18 cellular contexts compared by ENCODE assay signal in genomic region chrX:11438767-11439166, GRCh38.
DNase-seq lines count a peak whose midpoint lies in the region; ATAC-seq and TF ChIP-seq lines count a peak whose summit lies in the region.
"Had no signal": no experiment of that assay in that cellular context is flagged by ENCODE, and none has a peak within 500 bp of the region (broad histone marks: within the 10 kb centered on the region; RNA-seq: fewer than 3 reads in every experiment).

No MANE protein-coding gene starts in this region.

- no peak for TF ChIP-seq POLR2A in gastrocnemius medialis (IDR thresholded peaks at IDR 0.05)

- H3K9me3 Mint-ChIP-seq in GM23338 = no peaks in the 10 kb centered on the region
- H3K9me3 Mint-ChIP-seq: activated CD8-positive, alpha-beta T cell treated with anti-CD3 and anti-CD28 coated beads for 36 hours; activated naive CD8-positive, alpha-beta T cell treated with anti-CD3 and anti-CD28 coated beads, Interleukin-2, amount 10 ng/mL, durations not matched to agents 7 days and 5 days; natural killer cell had no signal

- H3K27ac ChIP-seq in ascending aorta (peak overlapping the region; percentile 75 to 76), gastrocnemius medialis (peak overlapping the region; percentile 26 to 56 (median 44)), GM23338 (ENCODE audit: low read depth) (no peak overlapping the region)
- H3K27ac ChIP-seq: VCaP had no signal

- no peaks in the 10 kb centered on the region for H3K36me3 Mint-ChIP-seq in T-helper 17 cell (ENCODE audit: low read depth)
- no peaks in the 10 kb centered on the region for H3K36me3 Mint-ChIP-seq in GM23338 (ENCODE audit: low read depth)
- H3K36me3 Mint-ChIP-seq: activated naive CD8-positive, alpha-beta T cell treated with anti-CD3 and anti-CD28 coated beads, Interleukin-2, amount 10 ng/mL, durations not matched to agents 7 days and 5 days; natural killer cell had no signal

- ATAC-seq in gastrocnemius medialis (no peak), T-helper 17 cell (no peak), GM23338 (no peak), HG02678 (IDR thresholded peaks at IDR 0.05; ENCODE audit: unreplicated experiment) (no peak)
- ATAC-seq: activated CD8-positive, alpha-beta T cell treated with anti-CD3 and anti-CD28 coated beads for 36 hours; natural killer cell had no signal

- intact Hi-C loops in ascending aorta (cut with DNase I) (loop anchor here (5.0 kb wide), 2 partner anchors 34 to 56 kb away; no protein-coding TSS in a partner anchor), gastrocnemius medialis (cut with DNase I; ENCODE audit: low total_unique reads) (no loop called here)

- DNase-seq in EH (ENCODE audit: low read depth) (peak; percentile 81), ascending aorta (ENCODE audit: low spot score in 2 of 2) (no peak), fibroblast of the conjunctiva (ENCODE audit: low read depth) (peak; percentile 37), gastrocnemius medialis (no peak), T-helper 17 cell (no peak), GM23338 (ENCODE audit: low spot score) (no peak), NCI-H446 treated with DMSO at 0.1 percent for 48 hours (lab: John Stamatoyannopoulos, UW) (no peak)
- DNase-seq: activated CD8-positive, alpha-beta T cell treated with anti-CD3 and anti-CD28 coated beads for 36 hours; activated naive CD8-positive, alpha-beta T cell treated with anti-CD3 and anti-CD28 coated beads, Interleukin-2, amount 10 ng/mL, durations not matched to agents 7 days and 5 days; central memory CD4-positive, alpha-beta T cell; effector memory CD4-positive, alpha-beta T cell; natural killer cell; NCI-H226; NK-92 treated with Interleukin-12 subunit alpha and Interleukin-12 subunit beta, amount 100 ng/mL, for 24 hours; stimulated activated naive CD4-positive, alpha-beta T cell treated with Interleukin-2 at 50 U/mL for 16 hours; T-helper 1 cell had no signal

- no peaks in the 10 kb centered on the region for H3F3A ChIP-seq in GM23338 (replicated peaks; ENCODE audit: low read depth)

- H3K36me3 ChIP-seq in ascending aorta = no peaks in the 10 kb centered on the region
- no peaks in the 10 kb centered on the region for H3K36me3 ChIP-seq in gastrocnemius medialis
- no peaks in the 10 kb centered on the region for H3K36me3 ChIP-seq in GM23338 (ENCODE audit: insufficient read depth)

- TF ChIP-seq CTCF in ascending aorta (IDR thresholded peaks at IDR 0.05) (no peak), gastrocnemius medialis (IDR thresholded peaks at IDR 0.05 in 4 of 5, conservative IDR thresholded peaks at IDR 0.05 in 1 of 5) (no peak), GM23338 (conservative IDR thresholded peaks at IDR 0.05; ENCODE audit: low read depth in 2 of 2) (no peak)

- no peaks in the 10 kb centered on the region for H3K9me2 ChIP-seq in GM23338 (ENCODE audit: insufficient read depth)

- H3K79me2 ChIP-seq in GM23338 (replicated peaks; ENCODE audit: insufficient read depth) = no peaks in the 10 kb centered on the region

- no peak overlapping the region for H3K4me3 Mint-ChIP-seq in T-helper 17 cell
- H3K4me3 Mint-ChIP-seq in GM23338 = no peak overlapping the region
- H3K4me3 Mint-ChIP-seq: activated CD8-positive, alpha-beta T cell treated with anti-CD3 and anti-CD28 coated beads for 36 hours; activated naive CD8-positive, alpha-beta T cell treated with anti-CD3 and anti-CD28 coated beads, Interleukin-2, amount 10 ng/mL, durations not matched to agents 7 days and 5 days; natural killer cell had no signal

- in situ Hi-C loops in gastrocnemius medialis (cut with MboI; ENCODE audit: low sequenced_read_pairs in 4 of 4) = no loop called here

- H3K4me3 ChIP-seq in ascending aorta = peak overlapping the region in 1 of 2 donors; percentile 43
- no peak overlapping the region for H3K4me3 ChIP-seq in gastrocnemius medialis
- H3K4me3 ChIP-seq in GM23338 = no peak overlapping the region

- H3K9me3 ChIP-seq in ascending aorta (no peaks in the 10 kb centered on the region), gastrocnemius medialis (no peaks in the 10 kb centered on the region), T-helper 17 cell (ENCODE audit: control insufficient read depth, low read length, poor library complexity, severe bottlenecking) (no peaks in the 10 kb centered on the region)

- H4K20me1 ChIP-seq in GM23338 (replicated peaks; ENCODE audit: insufficient read depth) = no peaks in the 10 kb centered on the region

- no peak overlapping the region for H3K4me2 ChIP-seq in GM23338

- peaks cover 0 to 8% of the 10 kb centered on the region in 2 donors for H3K4me1 ChIP-seq in ascending aorta
- H3K4me1 ChIP-seq in gastrocnemius medialis = peaks cover 6% of the 10 kb centered on the region in 2 donors
- no peaks in the 10 kb centered on the region; the same call in 1 of the 2 replicates for H3K4me1 ChIP-seq in GM23338 (ENCODE audit: insufficient read depth)

- no peak overlapping the region for H2AFZ ChIP-seq in GM23338

- H3K27me3 Mint-ChIP-seq in T-helper 17 cell (peaks cover 5% of the 10 kb centered on the region), GM23338 (ENCODE audit: insufficient read depth, low read depth, poor library complexity) (no peaks in the 10 kb centered on the region)
- H3K27me3 Mint-ChIP-seq: activated naive CD8-positive, alpha-beta T cell treated with anti-CD3 and anti-CD28 coated beads, Interleukin-2, amount 10 ng/mL, durations not matched to agents 7 days and 5 days had no signal

- H3K27me3 ChIP-seq in ascending aorta (no peaks in the 10 kb centered on the region), gastrocnemius medialis (no peaks in the 10 kb centered on the region), GM23338 (ENCODE audit: insufficient read depth) (no peaks in the 10 kb centered on the region)

- H3K4me1 Mint-ChIP-seq in T-helper 17 cell (no peaks in the 10 kb centered on the region), GM23338 (peaks cover 15% of the 10 kb centered on the region)
- H3K4me1 Mint-ChIP-seq: activated naive CD8-positive, alpha-beta T cell treated with anti-CD3 and anti-CD28 coated beads, Interleukin-2, amount 10 ng/mL, durations not matched to agents 7 days and 5 days; natural killer cell had no signal

- no peak overlapping the region for H3K27ac Mint-ChIP-seq in T-helper 17 cell
- no peak overlapping the region for H3K27ac Mint-ChIP-seq in GM23338
- H3K27ac Mint-ChIP-seq: activated CD8-positive, alpha-beta T cell treated with anti-CD3 and anti-CD28 coated beads for 36 hours; activated naive CD8-positive, alpha-beta T cell treated with anti-CD3 and anti-CD28 coated beads, Interleukin-2, amount 10 ng/mL, durations not matched to agents 7 days and 5 days; natural killer cell had no signal

TF ChIP-seq in GM23338, 12 proteins besides CTCF, POLR2A, EP300 and RAD21 (continues in another document):
- TF ChIP-seq ETS1 (IDR thresholded peaks at IDR 0.05) = no peak
- TF ChIP-seq NANOG (IDR thresholded peaks at IDR 0.05; ENCODE audit: borderline replicate concordance) = no peak
- no peak for TF ChIP-seq EZH2 (IDR thresholded peaks at IDR 0.05; ENCODE audit: low read depth, unreplicated experiment)
- TF ChIP-seq POLR2AphosphoS5 (IDR thresholded peaks at IDR 0.05; ENCODE audit: low read depth) = no peak
- no peak for TF ChIP-seq ZNF331 (CRISPR knock-in tag; IDR thresholded peaks at IDR 0.05; ENCODE audit: low read depth)
- TF ChIP-seq CREB1 (CRISPR knock-in tag; IDR thresholded peaks at IDR 0.05; ENCODE audit: low read depth) = no peak
- TF ChIP-seq JUNB (IDR thresholded peaks at IDR 0.05; ENCODE audit: unreplicated experiment) = no peak
- TF ChIP-seq STAT1 (IDR thresholded peaks at IDR 0.05; ENCODE audit: unreplicated experiment) = no peak

Comparison
In these comparisons a context has a peak if more than half of its experiments do, and no peak if none do; other contexts are left out.
1. DNase-seq: peak in EH (single experiment) and fibroblast of the conjunctiva (single experiment); none in ascending aorta (0 of 2), gastrocnemius medialis (0 of 2), T-helper 17 cell (0 of 3), GM23338 (single experiment) and NCI-H446 treated with DMSO at 0.1 percent for 48 hours (single experiment).